Comparison of ENCODE assay signal across 1 cellular context in the genomic region with DNA sequence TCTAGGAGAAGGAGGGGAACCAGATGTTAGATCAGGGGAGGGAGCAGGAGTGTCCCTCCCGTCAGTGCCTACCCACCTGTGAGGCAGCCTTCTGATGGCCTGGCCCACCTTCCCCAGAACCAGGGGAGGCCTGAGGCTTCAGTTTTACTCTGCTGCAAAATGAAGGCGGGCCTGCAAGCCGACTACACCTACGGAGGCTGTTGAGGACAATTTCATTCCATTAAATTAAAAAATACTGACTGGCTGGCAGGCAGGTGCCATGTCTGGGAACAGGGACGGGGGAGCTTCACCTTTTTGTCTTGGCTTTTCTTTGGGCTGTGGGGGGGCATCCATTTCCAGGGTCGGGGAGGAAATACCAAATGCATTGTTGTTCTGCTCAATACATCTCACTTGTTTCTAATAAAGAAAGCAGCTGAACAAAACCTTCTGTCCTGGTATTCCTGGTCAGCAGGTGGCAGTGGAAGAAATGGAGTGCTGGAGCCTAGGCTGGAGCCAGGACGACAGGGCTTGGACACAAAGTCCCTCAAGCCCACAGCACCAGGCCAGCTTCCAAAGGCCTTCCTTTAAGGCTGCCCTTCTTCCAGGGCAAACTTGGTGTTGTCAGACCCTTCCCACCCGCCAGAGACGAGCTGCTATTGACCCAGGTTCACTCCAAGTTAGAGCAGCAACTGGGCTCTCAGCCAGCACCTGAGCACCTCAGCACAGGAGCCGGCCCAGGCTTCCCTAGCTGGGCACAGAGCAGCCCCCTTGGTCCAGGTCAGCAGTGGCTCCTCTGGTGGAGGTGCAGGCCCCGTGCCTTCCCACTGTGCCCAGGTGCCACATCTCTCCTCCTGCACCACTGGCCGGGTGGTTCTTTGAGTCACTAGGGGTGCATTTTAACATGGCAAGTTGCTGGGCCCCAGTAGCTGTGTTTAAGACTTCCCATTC.
TF ChIP-seq lines count a peak whose summit lies in the region.

No MANE protein-coding gene starts in this region.

TF ChIP-seq in HepG2, 621 proteins besides CTCF, POLR2A, EP300 and RAD21 (continued from another document and continues in another):
- TF ChIP-seq, protein P1, sequence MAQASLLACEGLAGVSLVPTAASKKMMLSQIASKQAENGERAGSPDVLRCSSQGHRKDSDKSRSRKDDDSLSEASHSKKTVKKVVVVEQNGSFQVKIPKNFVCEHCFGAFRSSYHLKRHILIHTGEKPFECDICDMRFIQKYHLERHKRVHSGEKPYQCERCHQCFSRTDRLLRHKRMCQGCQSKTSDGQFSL (CRISPR knock-in tag; IDR thresholded peaks at IDR 0.05): no peak
- TF ChIP-seq ZMYM3 (CRISPR knock-in tag; IDR thresholded peaks at IDR 0.05) (no peak), CEBPG (CRISPR knock-in tag; IDR thresholded peaks at IDR 0.05) (no peak), ZNF207 (IDR thresholded peaks at IDR 0.05; ENCODE audit: borderline replicate concordance) (no peak), ZNF563 (CRISPR knock-in tag; IDR thresholded peaks at IDR 0.05) (no peak; the same call in 1 of the 2 replicates), SRSF9 (IDR thresholded peaks at IDR 0.05; ENCODE audit: borderline replicate concordance, insufficient read depth, low read depth, low read length, poor library complexity, severe bottlenecking) (no peak), HCFC1 (IDR thresholded peaks at IDR 0.05; ENCODE audit: low read depth, low read length) (no peak), KLF15 (CRISPR knock-in tag; IDR thresholded peaks at IDR 0.05; ENCODE audit: borderline replicate concordance) (no peak), ZNF567 (CRISPR knock-in tag; IDR thresholded peaks at IDR 0.05; ENCODE audit: borderline replicate concordance) (no peak), SMARCE1 (IDR thresholded peaks at IDR 0.05; ENCODE audit: borderline replicate concordance) (no peak), STAG1 (CRISPR knock-in tag; IDR thresholded peaks at IDR 0.05) (peak; percentile 65), ZNF225 (CRISPR knock-in tag; IDR thresholded peaks at IDR 0.05) (0 out of 2 replicates have a peak, but pooled peaks have one; percentile 41), NCOA2 (CRISPR knock-in tag; IDR thresholded peaks at IDR 0.05) (no peak), CC2D1A (CRISPR knock-in tag; IDR thresholded peaks at IDR 0.05) (no peak), ZNF747 (CRISPR knock-in tag; IDR thresholded peaks at IDR 0.05; ENCODE audit: borderline replicate concordance) (no peak), KDM6A (CRISPR knock-in tag; IDR thresholded peaks at IDR 0.05; ENCODE audit: low read depth) (no peak), HMGA1 (CRISPR knock-in tag; conservative IDR thresholded peaks at IDR 0.05) (no peak), ZNF678 (CRISPR knock-in tag; IDR thresholded peaks at IDR 0.05) (no peak), ZNF7 (CRISPR knock-in tag; IDR thresholded peaks at IDR 0.05) (no peak), ZFY (CRISPR knock-in tag; IDR thresholded peaks at IDR 0.05) (0 out of 2 replicates have a peak, but pooled peaks have one; percentile 18), ARNTL (CRISPR knock-in tag; IDR thresholded peaks at IDR 0.05) (no peak), AKAP8 (CRISPR knock-in tag; IDR thresholded peaks at IDR 0.05) (no peak), TOE1 (CRISPR knock-in tag; IDR thresholded peaks at IDR 0.05) (no peak), ZBTB3 (CRISPR knock-in tag; IDR thresholded peaks at IDR 0.05; ENCODE audit: borderline replicate concordance, low read depth) (no peak), NCOA5 (CRISPR knock-in tag; IDR thresholded peaks at IDR 0.05) (no peak), TGIF2 (CRISPR knock-in tag; IDR thresholded peaks at IDR 0.05) (no peak), ZNF382 (CRISPR knock-in tag; IDR thresholded peaks at IDR 0.05; ENCODE audit: borderline replicate concordance) (no peak), ZSCAN25 (CRISPR knock-in tag; IDR thresholded peaks at IDR 0.05) (no peak), ZSCAN21 (CRISPR knock-in tag; IDR thresholded peaks at IDR 0.05; ENCODE audit: borderline replicate concordance) (0 out of 2 replicates have a peak, but pooled peaks have one; percentile 15), KAT2B (IDR thresholded peaks at IDR 0.05; ENCODE audit: borderline replicate concordance, low read depth, low read length) (no peak), SMC3 (IDR thresholded peaks at IDR 0.05; ENCODE audit: low read length) (peak; percentile 54), NFRKB (IDR thresholded peaks at IDR 0.05) (no peak), SMARCC2 (IDR thresholded peaks at IDR 0.05) (no peak), KDM2A (CRISPR knock-in tag; IDR thresholded peaks at IDR 0.05; ENCODE audit: borderline replicate concordance, low read depth) (0 out of 2 replicates have a peak, but pooled peaks have one; percentile 22)
- TF ChIP-seq, protein P2, sequence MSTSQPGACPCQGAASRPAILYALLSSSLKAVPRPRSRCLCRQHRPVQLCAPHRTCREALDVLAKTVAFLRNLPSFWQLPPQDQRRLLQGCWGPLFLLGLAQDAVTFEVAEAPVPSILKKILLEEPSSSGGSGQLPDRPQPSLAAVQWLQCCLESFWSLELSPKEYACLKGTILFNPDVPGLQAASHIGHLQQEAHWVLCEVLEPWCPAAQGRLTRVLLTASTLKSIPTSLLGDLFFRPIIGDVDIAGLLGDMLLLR (CRISPR knock-in tag; IDR thresholded peaks at IDR 0.05): no peak
- TF ChIP-seq, protein P3, sequence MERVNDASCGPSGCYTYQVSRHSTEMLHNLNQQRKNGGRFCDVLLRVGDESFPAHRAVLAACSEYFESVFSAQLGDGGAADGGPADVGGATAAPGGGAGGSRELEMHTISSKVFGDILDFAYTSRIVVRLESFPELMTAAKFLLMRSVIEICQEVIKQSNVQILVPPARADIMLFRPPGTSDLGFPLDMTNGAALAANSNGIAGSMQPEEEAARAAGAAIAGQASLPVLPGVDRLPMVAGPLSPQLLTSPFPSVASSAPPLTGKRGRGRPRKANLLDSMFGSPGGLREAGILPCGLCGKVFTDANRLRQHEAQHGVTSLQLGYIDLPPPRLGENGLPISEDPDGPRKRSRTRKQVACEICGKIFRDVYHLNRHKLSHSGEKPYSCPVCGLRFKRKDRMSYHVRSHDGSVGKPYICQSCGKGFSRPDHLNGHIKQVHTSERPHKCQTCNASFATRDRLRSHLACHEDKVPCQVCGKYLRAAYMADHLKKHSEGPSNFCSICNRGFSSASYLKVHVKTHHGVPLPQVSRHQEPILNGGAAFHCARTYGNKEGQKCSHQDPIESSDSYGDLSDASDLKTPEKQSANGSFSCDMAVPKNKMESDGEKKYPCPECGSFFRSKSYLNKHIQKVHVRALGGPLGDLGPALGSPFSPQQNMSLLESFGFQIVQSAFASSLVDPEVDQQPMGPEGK (CRISPR knock-in tag; IDR thresholded peaks at IDR 0.05): no peak
- TF ChIP-seq, protein P4, sequence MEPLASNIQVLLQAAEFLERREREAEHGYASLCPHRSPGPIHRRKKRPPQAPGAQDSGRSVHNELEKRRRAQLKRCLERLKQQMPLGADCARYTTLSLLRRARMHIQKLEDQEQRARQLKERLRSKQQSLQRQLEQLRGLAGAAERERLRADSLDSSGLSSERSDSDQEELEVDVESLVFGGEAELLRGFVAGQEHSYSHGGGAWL (CRISPR knock-in tag; IDR thresholded peaks at IDR 0.05): 0 out of 2 replicates have a peak, but pooled peaks have one; percentile 21
- TF ChIP-seq, protein P5, sequence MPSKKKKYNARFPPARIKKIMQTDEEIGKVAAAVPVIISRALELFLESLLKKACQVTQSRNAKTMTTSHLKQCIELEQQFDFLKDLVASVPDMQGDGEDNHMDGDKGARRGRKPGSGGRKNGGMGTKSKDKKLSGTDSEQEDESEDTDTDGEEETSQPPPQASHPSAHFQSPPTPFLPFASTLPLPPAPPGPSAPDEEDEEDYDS (CRISPR knock-in tag; IDR thresholded peaks at IDR 0.05): no peak
- TF ChIP-seq, protein P6, sequence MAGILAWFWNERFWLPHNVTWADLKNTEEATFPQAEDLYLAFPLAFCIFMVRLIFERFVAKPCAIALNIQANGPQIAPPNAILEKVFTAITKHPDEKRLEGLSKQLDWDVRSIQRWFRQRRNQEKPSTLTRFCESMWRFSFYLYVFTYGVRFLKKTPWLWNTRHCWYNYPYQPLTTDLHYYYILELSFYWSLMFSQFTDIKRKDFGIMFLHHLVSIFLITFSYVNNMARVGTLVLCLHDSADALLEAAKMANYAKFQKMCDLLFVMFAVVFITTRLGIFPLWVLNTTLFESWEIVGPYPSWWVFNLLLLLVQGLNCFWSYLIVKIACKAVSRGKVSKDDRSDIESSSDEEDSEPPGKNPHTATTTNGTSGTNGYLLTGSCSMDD (CRISPR knock-in tag; IDR thresholded peaks at IDR 0.05): no peak
- TF ChIP-seq, protein P7, sequence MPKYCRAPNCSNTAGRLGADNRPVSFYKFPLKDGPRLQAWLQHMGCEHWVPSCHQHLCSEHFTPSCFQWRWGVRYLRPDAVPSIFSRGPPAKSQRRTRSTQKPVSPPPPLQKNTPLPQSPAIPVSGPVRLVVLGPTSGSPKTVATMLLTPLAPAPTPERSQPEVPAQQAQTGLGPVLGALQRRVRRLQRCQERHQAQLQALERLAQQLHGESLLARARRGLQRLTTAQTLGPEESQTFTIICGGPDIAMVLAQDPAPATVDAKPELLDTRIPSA (CRISPR knock-in tag; IDR thresholded peaks at IDR 0.05; ENCODE audit: borderline replicate concordance): no peak
- TF ChIP-seq, protein P8, sequence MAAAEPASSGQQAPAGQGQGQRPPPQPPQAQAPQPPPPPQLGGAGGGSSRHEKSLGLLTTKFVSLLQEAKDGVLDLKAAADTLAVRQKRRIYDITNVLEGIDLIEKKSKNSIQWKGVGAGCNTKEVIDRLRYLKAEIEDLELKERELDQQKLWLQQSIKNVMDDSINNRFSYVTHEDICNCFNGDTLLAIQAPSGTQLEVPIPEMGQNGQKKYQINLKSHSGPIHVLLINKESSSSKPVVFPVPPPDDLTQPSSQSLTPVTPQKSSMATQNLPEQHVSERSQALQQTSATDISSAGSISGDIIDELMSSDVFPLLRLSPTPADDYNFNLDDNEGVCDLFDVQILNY (CRISPR knock-in tag; conservative IDR thresholded peaks at IDR 0.05): no peak
- TF ChIP-seq, protein P9, sequence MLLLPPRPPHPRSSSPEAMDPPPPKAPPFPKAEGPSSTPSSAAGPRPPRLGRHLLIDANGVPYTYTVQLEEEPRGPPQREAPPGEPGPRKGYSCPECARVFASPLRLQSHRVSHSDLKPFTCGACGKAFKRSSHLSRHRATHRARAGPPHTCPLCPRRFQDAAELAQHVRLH (CRISPR knock-in tag; IDR thresholded peaks at IDR 0.05; ENCODE audit: borderline replicate concordance, low read depth): no peak
- TF ChIP-seq, protein P10, sequence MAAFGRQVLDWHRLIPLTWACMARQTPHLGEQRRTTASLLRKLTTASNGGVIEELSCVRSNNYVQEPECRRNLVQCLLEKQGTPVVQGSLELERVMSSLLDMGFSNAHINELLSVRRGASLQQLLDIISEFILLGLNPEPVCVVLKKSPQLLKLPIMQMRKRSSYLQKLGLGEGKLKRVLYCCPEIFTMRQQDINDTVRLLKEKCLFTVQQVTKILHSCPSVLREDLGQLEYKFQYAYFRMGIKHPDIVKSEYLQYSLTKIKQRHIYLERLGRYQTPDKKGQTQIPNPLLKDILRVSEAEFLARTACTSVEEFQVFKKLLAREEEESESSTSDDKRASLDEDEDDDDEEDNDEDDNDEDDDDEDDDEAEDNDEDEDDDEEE (CRISPR knock-in tag; IDR thresholded peaks at IDR 0.05): 0 out of 2 replicates have a peak, but pooled peaks have one; percentile 23
- TF ChIP-seq, protein P11, sequence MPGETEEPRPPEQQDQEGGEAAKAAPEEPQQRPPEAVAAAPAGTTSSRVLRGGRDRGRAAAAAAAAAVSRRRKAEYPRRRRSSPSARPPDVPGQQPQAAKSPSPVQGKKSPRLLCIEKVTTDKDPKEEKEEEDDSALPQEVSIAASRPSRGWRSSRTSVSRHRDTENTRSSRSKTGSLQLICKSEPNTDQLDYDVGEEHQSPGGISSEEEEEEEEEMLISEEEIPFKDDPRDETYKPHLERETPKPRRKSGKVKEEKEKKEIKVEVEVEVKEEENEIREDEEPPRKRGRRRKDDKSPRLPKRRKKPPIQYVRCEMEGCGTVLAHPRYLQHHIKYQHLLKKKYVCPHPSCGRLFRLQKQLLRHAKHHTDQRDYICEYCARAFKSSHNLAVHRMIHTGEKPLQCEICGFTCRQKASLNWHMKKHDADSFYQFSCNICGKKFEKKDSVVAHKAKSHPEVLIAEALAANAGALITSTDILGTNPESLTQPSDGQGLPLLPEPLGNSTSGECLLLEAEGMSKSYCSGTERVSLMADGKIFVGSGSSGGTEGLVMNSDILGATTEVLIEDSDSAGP (CRISPR knock-in tag; IDR thresholded peaks at IDR 0.05; ENCODE audit: borderline replicate concordance): peak; percentile 40; the same call in 1 of the 2 replicates
- TF ChIP-seq, protein P12, sequence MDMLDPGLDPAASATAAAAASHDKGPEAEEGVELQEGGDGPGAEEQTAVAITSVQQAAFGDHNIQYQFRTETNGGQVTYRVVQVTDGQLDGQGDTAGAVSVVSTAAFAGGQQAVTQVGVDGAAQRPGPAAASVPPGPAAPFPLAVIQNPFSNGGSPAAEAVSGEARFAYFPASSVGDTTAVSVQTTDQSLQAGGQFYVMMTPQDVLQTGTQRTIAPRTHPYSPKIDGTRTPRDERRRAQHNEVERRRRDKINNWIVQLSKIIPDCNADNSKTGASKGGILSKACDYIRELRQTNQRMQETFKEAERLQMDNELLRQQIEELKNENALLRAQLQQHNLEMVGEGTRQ (IDR thresholded peaks at IDR 0.05; ENCODE audit: low read depth, low read length): no peak
- TF ChIP-seq, protein P12 (CRISPR knock-in tag; IDR thresholded peaks at IDR 0.05; ENCODE audit: borderline replicate concordance): no peak
- TF ChIP-seq, protein P13, sequence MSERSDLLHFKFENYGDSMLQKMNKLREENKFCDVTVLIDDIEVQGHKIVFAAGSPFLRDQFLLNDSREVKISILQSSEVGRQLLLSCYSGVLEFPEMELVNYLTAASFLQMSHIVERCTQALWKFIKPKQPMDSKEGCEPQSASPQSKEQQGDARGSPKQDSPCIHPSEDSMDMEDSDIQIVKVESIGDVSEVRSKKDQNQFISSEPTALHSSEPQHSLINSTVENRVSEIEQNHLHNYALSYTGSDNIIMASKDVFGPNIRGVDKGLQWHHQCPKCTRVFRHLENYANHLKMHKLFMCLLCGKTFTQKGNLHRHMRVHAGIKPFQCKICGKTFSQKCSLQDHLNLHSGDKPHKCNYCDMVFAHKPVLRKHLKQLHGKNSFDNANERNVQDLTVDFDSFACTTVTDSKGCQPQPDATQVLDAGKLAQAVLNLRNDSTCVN (CRISPR knock-in tag; IDR thresholded peaks at IDR 0.05; ENCODE audit: borderline replicate concordance): no peak
- TF ChIP-seq, protein P14, sequence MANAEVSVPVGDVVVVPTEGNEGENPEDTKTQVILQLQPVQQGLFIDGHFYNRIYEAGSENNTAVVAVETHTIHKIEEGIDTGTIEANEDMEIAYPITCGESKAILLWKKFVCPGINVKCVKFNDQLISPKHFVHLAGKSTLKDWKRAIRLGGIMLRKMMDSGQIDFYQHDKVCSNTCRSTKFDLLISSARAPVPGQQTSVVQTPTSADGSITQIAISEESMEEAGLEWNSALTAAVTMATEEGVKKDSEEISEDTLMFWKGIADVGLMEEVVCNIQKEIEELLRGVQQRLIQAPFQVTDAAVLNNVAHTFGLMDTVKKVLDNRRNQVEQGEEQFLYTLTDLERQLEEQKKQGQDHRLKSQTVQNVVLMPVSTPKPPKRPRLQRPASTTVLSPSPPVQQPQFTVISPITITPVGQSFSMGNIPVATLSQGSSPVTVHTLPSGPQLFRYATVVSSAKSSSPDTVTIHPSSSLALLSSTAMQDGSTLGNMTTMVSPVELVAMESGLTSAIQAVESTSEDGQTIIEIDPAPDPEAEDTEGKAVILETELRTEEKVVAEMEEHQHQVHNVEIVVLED (CRISPR knock-in tag; IDR thresholded peaks at IDR 0.05; ENCODE audit: borderline replicate concordance): no peak
